2 cellular contexts compared by ENCODE assay signal in genomic region chr3:172225215-172225707, GRCh38.
TF ChIP-seq lines count a peak whose summit lies in the region.

No MANE protein-coding gene starts in this region.

TF ChIP-seq in A549, 52 proteins besides CTCF, POLR2A, EP300 and RAD21 (continued from another document):
- TF ChIP-seq MYC (IDR thresholded peaks at IDR 0.05; ENCODE audit: borderline replicate concordance, low read length), result no peak
- TF ChIP-seq, protein P1, sequence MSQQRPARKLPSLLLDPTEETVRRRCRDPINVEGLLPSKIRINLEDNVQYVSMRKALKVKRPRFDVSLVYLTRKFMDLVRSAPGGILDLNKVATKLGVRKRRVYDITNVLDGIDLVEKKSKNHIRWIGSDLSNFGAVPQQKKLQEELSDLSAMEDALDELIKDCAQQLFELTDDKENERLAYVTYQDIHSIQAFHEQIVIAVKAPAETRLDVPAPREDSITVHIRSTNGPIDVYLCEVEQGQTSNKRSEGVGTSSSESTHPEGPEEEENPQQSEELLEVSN (IDR thresholded peaks at IDR 0.05; ENCODE audit: borderline replicate concordance, low read depth), result no peak
- TF ChIP-seq RFX5 (IDR thresholded peaks at IDR 0.05), result no peak
- TF ChIP-seq CBX8 (IDR thresholded peaks at IDR 0.05), result no peak
- TF ChIP-seq, protein P2, sequence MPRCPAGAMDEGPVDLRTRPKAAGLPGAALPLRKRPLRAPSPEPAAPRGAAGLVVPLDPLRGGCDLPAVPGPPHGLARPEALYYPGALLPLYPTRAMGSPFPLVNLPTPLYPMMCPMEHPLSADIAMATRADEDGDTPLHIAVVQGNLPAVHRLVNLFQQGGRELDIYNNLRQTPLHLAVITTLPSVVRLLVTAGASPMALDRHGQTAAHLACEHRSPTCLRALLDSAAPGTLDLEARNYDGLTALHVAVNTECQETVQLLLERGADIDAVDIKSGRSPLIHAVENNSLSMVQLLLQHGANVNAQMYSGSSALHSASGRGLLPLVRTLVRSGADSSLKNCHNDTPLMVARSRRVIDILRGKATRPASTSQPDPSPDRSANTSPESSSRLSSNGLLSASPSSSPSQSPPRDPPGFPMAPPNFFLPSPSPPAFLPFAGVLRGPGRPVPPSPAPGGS (IDR thresholded peaks at IDR 0.05), result no peak
- TF ChIP-seq, protein P3, sequence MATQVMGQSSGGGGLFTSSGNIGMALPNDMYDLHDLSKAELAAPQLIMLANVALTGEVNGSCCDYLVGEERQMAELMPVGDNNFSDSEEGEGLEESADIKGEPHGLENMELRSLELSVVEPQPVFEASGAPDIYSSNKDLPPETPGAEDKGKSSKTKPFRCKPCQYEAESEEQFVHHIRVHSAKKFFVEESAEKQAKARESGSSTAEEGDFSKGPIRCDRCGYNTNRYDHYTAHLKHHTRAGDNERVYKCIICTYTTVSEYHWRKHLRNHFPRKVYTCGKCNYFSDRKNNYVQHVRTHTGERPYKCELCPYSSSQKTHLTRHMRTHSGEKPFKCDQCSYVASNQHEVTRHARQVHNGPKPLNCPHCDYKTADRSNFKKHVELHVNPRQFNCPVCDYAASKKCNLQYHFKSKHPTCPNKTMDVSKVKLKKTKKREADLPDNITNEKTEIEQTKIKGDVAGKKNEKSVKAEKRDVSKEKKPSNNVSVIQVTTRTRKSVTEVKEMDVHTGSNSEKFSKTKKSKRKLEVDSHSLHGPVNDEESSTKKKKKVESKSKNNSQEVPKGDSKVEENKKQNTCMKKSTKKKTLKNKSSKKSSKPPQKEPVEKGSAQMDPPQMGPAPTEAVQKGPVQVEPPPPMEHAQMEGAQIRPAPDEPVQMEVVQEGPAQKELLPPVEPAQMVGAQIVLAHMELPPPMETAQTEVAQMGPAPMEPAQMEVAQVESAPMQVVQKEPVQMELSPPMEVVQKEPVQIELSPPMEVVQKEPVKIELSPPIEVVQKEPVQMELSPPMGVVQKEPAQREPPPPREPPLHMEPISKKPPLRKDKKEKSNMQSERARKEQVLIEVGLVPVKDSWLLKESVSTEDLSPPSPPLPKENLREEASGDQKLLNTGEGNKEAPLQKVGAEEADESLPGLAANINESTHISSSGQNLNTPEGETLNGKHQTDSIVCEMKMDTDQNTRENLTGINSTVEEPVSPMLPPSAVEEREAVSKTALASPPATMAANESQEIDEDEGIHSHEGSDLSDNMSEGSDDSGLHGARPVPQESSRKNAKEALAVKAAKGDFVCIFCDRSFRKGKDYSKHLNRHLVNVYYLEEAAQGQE (IDR thresholded peaks at IDR 0.05), result no peak
- TF ChIP-seq HMGXB4 (CRISPR knock-in tag; IDR thresholded peaks at IDR 0.05; ENCODE audit: borderline replicate concordance), result no peak
- no peak for TF ChIP-seq RARB (CRISPR knock-in tag; IDR thresholded peaks at IDR 0.05)
- no peak for TF ChIP-seq TFCP2L1 (CRISPR knock-in tag; IDR thresholded peaks at IDR 0.05)
- TF ChIP-seq MAFK (IDR thresholded peaks at IDR 0.05; ENCODE audit: partially characterized antibody), result no peak
- no peak for TF ChIP-seq SREBF2 (IDR thresholded peaks at IDR 0.05)
- TF ChIP-seq, protein P4, sequence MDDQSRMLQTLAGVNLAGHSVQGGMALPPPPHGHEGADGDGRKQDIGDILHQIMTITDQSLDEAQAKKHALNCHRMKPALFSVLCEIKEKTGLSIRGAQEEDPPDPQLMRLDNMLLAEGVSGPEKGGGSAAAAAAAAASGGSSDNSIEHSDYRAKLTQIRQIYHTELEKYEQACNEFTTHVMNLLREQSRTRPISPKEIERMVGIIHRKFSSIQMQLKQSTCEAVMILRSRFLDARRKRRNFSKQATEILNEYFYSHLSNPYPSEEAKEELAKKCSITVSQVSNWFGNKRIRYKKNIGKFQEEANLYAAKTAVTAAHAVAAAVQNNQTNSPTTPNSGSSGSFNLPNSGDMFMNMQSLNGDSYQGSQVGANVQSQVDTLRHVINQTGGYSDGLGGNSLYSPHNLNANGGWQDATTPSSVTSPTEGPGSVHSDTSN (IDR thresholded peaks at IDR 0.05), result no peak

TF ChIP-seq in IMR-90, 13 proteins besides CTCF, POLR2A, EP300 and RAD21 (continued from another document):
- TF ChIP-seq ELK1 (IDR thresholded peaks at IDR 0.05; ENCODE audit: borderline replicate concordance, low read depth, low read length) (no peak), FOS (IDR thresholded peaks at IDR 0.05; ENCODE audit: low read depth, low read length) (no peak), CEBPB (IDR thresholded peaks at IDR 0.05; ENCODE audit: low read depth, low read length) (no peak), RCOR1 (IDR thresholded peaks at IDR 0.05; ENCODE audit: insufficient replicate concordance, low read length) (no peak)
